8 cellular contexts compared by ENCODE assay signal in the genomic region with DNA sequence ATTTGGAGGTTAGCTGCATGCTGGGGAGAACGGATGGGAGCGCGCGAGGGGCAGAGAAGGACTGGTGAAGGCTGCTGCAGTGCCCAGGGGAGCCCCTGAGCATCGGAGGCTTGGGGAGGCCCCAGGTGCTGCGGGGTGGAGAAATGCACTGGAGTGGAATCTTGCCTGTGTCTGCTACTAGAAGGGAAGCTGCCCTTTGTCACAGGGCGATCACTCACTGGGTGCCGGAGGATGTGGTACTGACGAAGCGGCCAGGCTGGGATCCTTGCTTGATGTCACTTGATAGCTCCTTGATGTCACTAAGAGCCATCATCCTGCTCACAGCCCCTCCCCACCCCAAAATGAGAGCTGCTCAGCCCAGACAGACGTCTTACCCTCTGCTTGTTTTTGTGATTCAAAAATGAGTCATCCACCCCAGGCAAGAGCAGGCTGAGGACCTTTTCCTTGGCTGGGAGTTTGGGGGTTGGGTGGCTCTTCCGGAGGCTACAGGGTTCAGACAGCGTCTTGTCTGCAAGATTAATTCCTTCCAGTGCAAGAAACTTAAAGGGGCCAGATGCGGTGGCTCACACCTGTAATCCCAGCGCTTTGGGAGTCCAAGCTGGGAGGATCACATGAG.
DNase-seq lines count a peak whose midpoint lies in the region; ATAC-seq and TF ChIP-seq lines count a peak whose summit lies in the region.

No MANE protein-coding gene starts in this region.

- no peak overlapping the region for H4K91ac ChIP-seq in neuronal stem cell (ENCODE audit: low read depth, low read length, poor library complexity)

- no peak for TF ChIP-seq POLR2A in NB4 (IDR thresholded peaks at IDR 0.05; ENCODE audit: extremely low read depth, insufficient read length)

- no peaks in the 10 kb centered on the region for H3K79me1 ChIP-seq in neuronal stem cell (ENCODE audit: low read depth, low read length)

- H2AK5ac ChIP-seq in neuronal stem cell (ENCODE audit: low read depth, low read length) = no peak overlapping the region

- no peak overlapping the region for H2BK15ac ChIP-seq in neuronal stem cell (ENCODE audit: low read length)

- peaks cover 0 to 2% of the 10 kb centered on the region in 2 donors for H3K4me1 ChIP-seq in neuronal stem cell (ENCODE audit: control insufficient read depth in 2 of 2, insufficient read depth in 1 of 2, low read depth in 1 of 2, low read length in 2 of 2)

- peak; percentile 90 for DNase-seq in EH (ENCODE audit: low read depth)
- peak; percentile 46 for DNase-seq in NB4 (ENCODE audit: low read depth)
- peak; percentile 91 for DNase-seq in brain microvascular endothelial cell
- DNase-seq in neuronal stem cell (ENCODE audit: low spot score) = no peak
- DNase-seq in DMS153 treated with DMSO at 0.1 percent for 48 hours (lab: John Stamatoyannopoulos, UW; ENCODE audit: unreplicated experiment) = no peak
- DNase-seq in SHP77 treated with DMSO at 0.1 percent for 48 hours (lab: John Stamatoyannopoulos, UW) = no peak

- no peak overlapping the region for H4K8ac ChIP-seq in neuronal stem cell (ENCODE audit: low read depth, low read length)

- H3K23ac ChIP-seq in neuronal stem cell (ENCODE audit: low read depth, low read length, poor library complexity) = peak overlapping the region; percentile 25

- no peaks in the 10 kb centered on the region for H3K9me3 ChIP-seq in neuronal stem cell (replicated peaks in 1 of 2; ENCODE audit: control insufficient read depth in 2 of 2, insufficient read depth in 1 of 2, low read depth in 1 of 2, low read length in 2 of 2)

- H3K4ac ChIP-seq in neuronal stem cell (ENCODE audit: low read length) = no peak overlapping the region

- peak overlapping the region; percentile 75 for H3K14ac ChIP-seq in neuronal stem cell (ENCODE audit: low read length)

- no peak for TF ChIP-seq CTCF in NB4 (IDR thresholded peaks at IDR 0.05; ENCODE audit: low read depth, low read length)
- no peak for TF ChIP-seq CTCF in brain microvascular endothelial cell (IDR thresholded peaks at IDR 0.05; ENCODE audit: low read depth, low read length, missing control alignments)

- no peak for ATAC-seq in HG03354 (IDR thresholded peaks at IDR 0.05; ENCODE audit: poor library complexity, severe bottlenecking, unreplicated experiment)
- ATAC-seq in HG03520 (IDR thresholded peaks at IDR 0.05; ENCODE audit: unreplicated experiment) = no peak

- no peak overlapping the region for H2BK5ac ChIP-seq in neuronal stem cell (ENCODE audit: low read length)

- H3K4me3 ChIP-seq in NB4 (ENCODE audit: low read depth, low read length) (no peak overlapping the region), brain microvascular endothelial cell (ENCODE audit: low read depth, low read length) (no peak overlapping the region), neuronal stem cell (ENCODE audit: low read length in 2 of 2) (no peak overlapping the region)

- H3K9ac ChIP-seq in neuronal stem cell (ENCODE audit: low read depth, low read length, poor library complexity) = no peak overlapping the region

- in situ Hi-C loops in brain microvascular endothelial cell (cut with HindIII; ENCODE audit: low pct_ligation_motif_present, low sequenced_read_pairs) = no loop called here

- no peak overlapping the region for H3K4me2 ChIP-seq in neuronal stem cell (ENCODE audit: insufficient read depth, low read length, poor library complexity, severe bottlenecking)

- no peaks in the 10 kb centered on the region for H3K36me3 ChIP-seq in brain microvascular endothelial cell (replicated peaks)
- no peaks in the 10 kb centered on the region for H3K36me3 ChIP-seq in neuronal stem cell (replicated peaks in 1 of 2; ENCODE audit: control insufficient read depth in 2 of 2, insufficient read depth in 2 of 2, low read length in 2 of 2)

- no CpG with 5 or more reads among the region's 15 CpGs for WGBS in neuronal stem cell (ENCODE audit: extremely low coverage in 2 of 2, insufficient read length in 2 of 2, insufficient replicate concordance in 1 of 2), 2 donors

- no peak overlapping the region for H2BK12ac ChIP-seq in neuronal stem cell (ENCODE audit: low read length)

- peak overlapping the region; percentile 25 for H3K27ac ChIP-seq in brain microvascular endothelial cell
- H3K27ac ChIP-seq in neuronal stem cell (replicated peaks; ENCODE audit: low read length) = no peak overlapping the region

- H2AFZ ChIP-seq in neuronal stem cell (ENCODE audit: low read length) = peak overlapping the region; percentile 1

- H3K18ac ChIP-seq in neuronal stem cell (ENCODE audit: low read length) = peak overlapping the region; percentile 59

- H2BK120ac ChIP-seq in neuronal stem cell (ENCODE audit: low read depth, low read length) = no peak overlapping the region

- no peaks in the 10 kb centered on the region for H3K27me3 ChIP-seq in brain microvascular endothelial cell (replicated peaks)
- peaks cover 0 to 10% (median 0%) of the 10 kb centered on the region in 3 experiments for H3K27me3 ChIP-seq in neuronal stem cell (ENCODE audit: control insufficient read depth in 3 of 3, insufficient read depth in 3 of 3, low read depth in 1 of 3, low read length in 3 of 3)

Comparison
In these comparisons a context has a peak if more than half of its experiments do, and no peak if none do; other contexts are left out.
1. DNase-seq: peak in EH (single experiment), NB4 (single experiment) and brain microvascular endothelial cell (single experiment); none in neuronal stem cell (single experiment), DMS153 treated with DMSO at 0.1 percent for 48 hours (single experiment) and SHP77 treated with DMSO at 0.1 percent for 48 hours (single experiment).